Comparison of ENCODE assay signal across 9 cellular contexts in genomic region chr17:17818088-17818526, GRCh38. TPM values are rescaled to one million over a fixed set of nuclear protein-coding genes. Genes with fewer than 3 reads are reported as not detected.
DNase-seq lines count a peak whose midpoint lies in the region; ATAC-seq, FAIRE-seq and TF ChIP-seq lines count a peak whose summit lies in the region.
"Had no signal": no experiment of that assay in that cellular context is flagged by ENCODE, and none has a peak within 500 bp of the region (broad histone marks: within the 10 kb centered on the region; RNA-seq: fewer than 3 reads in every experiment).

No MANE protein-coding gene starts in this region.

- ATAC-seq in K562: peak; percentile 76
- ATAC-seq in activated CD8-positive, alpha-beta T cell treated with anti-CD3 and anti-CD28 coated beads for 36 hours: no peak

- H3K4me1 ChIP-seq in K562 (replicated peaks in 1 of 2; ENCODE audit: control insufficient read depth in 2 of 2, insufficient read depth in 2 of 2, low read length in 2 of 2) (peaks cover 49 to 94% of the 10 kb centered on the region in 2 experiments), mesendoderm (ENCODE audit: control insufficient read depth, low read depth, low read length) (peaks cover 5% of the 10 kb centered on the region)

- intact Hi-C loops in K562 (cut with micrococcal nuclease): no loop called here
- intact Hi-C loops in activated CD8-positive, alpha-beta T cell treated with anti-CD3 and anti-CD28 coated beads for 36 hours (cut with micrococcal nuclease): loop anchor here (5.0 kb wide), 1 partner anchor 34 kb away; no protein-coding TSS in a partner anchor

- no peak for TF ChIP-seq EP300 in K562 (IDR thresholded peaks at IDR 0.05; ENCODE audit: low read length)

- no peak overlapping the region for H2BK120ac ChIP-seq in mesendoderm (ENCODE audit: low read depth, low read length)

- DNase-seq in D341Med (ENCODE audit: low spot score) (peak; percentile 57), HEK293T (ENCODE audit: extremely low spot score) (peak; percentile 60), K562 (ENCODE audit: extremely low read depth in 1 of 4, low spot score in 3 of 4) (peak; percentile 65 to 78 (median 72)), mesendoderm (peak; percentile 38), OCI-M1 (lab: John Stamatoyannopoulos, UW) (no peak), chondrocyte (ENCODE audit: low spot score) (no peak)
- no peak for DNase-seq in activated CD8-positive, alpha-beta T cell treated with anti-CD3 and anti-CD28 coated beads for 36 hours
- DNase-seq: activated naive CD4-positive, alpha-beta T cell treated with anti-CD3 and anti-CD28 coated beads, Interleukin-2, amount 50 U/mL, for 16 hours had no signal

- CTCF ChIA-PET in HEK293T (lab: Yijun Ruan, JAX) (no interaction called here), K562 (lab: Yijun Ruan, JAX; ENCODE audit: low intra/inter-chr PET ratio) (no interaction called here)
- CTCF ChIA-PET in activated CD8-positive, alpha-beta T cell treated with anti-CD3 and anti-CD28 coated beads for 36 hours (lab: Charles Lee): interaction anchor here (1.0 kb wide), 1 partner anchor 42 kb away, joined by 5 read pairs; no protein-coding TSS in a partner anchor

- no peak overlapping the region for H3K4me3 Mint-ChIP-seq in activated CD8-positive, alpha-beta T cell treated with anti-CD3 and anti-CD28 coated beads for 36 hours
- H3K4me3 Mint-ChIP-seq in chondrocyte (ENCODE audit: unreplicated experiment): no peak overlapping the region

- peaks cover 48% of the 10 kb centered on the region for H3K4me1 Mint-ChIP-seq in activated CD8-positive, alpha-beta T cell treated with anti-CD3 and anti-CD28 coated beads for 36 hours (ENCODE audit: low read depth)
- H3K4me1 Mint-ChIP-seq in chondrocyte (ENCODE audit: low read depth): peaks cover 20% of the 10 kb centered on the region

- peaks cover 60% of the 10 kb centered on the region for H3K79me2 ChIP-seq in K562 (ENCODE audit: control insufficient read depth, insufficient read depth, low read length)
- peaks cover 18% of the 10 kb centered on the region for H3K79me2 ChIP-seq in mesendoderm (ENCODE audit: control insufficient read depth, insufficient read depth, low read length)

- H3K27ac ChIP-seq in K562 (ENCODE audit: extremely low read depth, low read depth, low read length): no peak overlapping the region
- no peak overlapping the region for H3K27ac ChIP-seq in mesendoderm (ENCODE audit: low read depth, low read length)

- BruUV-seq in K562 (replicated peaks; lab: Mats Ljungman, UMichigan): no TSS peak

- H3K4me2 ChIP-seq in K562 (ENCODE audit: insufficient read depth, low read length): no peak overlapping the region
- no peak overlapping the region for H3K4me2 ChIP-seq in mesendoderm (ENCODE audit: low read length)

- H2BK15ac ChIP-seq in mesendoderm (replicated peaks; ENCODE audit: low read depth): no peak overlapping the region

- no peak overlapping the region for H3K27ac Mint-ChIP-seq in activated CD8-positive, alpha-beta T cell treated with anti-CD3 and anti-CD28 coated beads for 36 hours
- no peak overlapping the region for H3K27ac Mint-ChIP-seq in chondrocyte (ENCODE audit: unreplicated experiment)

- no peaks in the 10 kb centered on the region for H3K9me3 ChIP-seq in K562 (replicated peaks; ENCODE audit: control insufficient read depth, insufficient read depth, low read depth, low read length)

- peaks cover 97% of the 10 kb centered on the region; the same call in 2 of the 3 replicates for H3K36me3 ChIP-seq in K562 (ENCODE audit: control insufficient read depth, insufficient read depth, low read length)
- peaks cover 14% of the 10 kb centered on the region for H3K36me3 ChIP-seq in mesendoderm (ENCODE audit: control insufficient read depth, insufficient read depth, low read length)

- H3K4me3 ChIP-seq in K562 (no peak overlapping the region), mesendoderm (ENCODE audit: low read length) (no peak overlapping the region)
- H3K4me3 ChIP-seq: SK-N-MC had no signal

- peaks cover 58% of the 10 kb centered on the region for H3K36me3 Mint-ChIP-seq in activated CD8-positive, alpha-beta T cell treated with anti-CD3 and anti-CD28 coated beads for 36 hours (ENCODE audit: low read depth)
- H3K36me3 Mint-ChIP-seq in chondrocyte (ENCODE audit: low read depth): peaks cover 2% of the 10 kb centered on the region

- H3K4ac ChIP-seq in mesendoderm (ENCODE audit: low read depth, low read length): no peak overlapping the region

- no peak overlapping the region for H2AK5ac ChIP-seq in mesendoderm (ENCODE audit: low read length)

- H2BK5ac ChIP-seq in mesendoderm (ENCODE audit: low read length): no peak overlapping the region

- H3K56ac ChIP-seq in mesendoderm (ENCODE audit: low read length): no peak overlapping the region

- no peak overlapping the region for H3K23ac ChIP-seq in mesendoderm (ENCODE audit: low read length)

- TF ChIP-seq RAD21 in K562 (CRISPR knock-in tag; conservative IDR thresholded peaks at IDR 0.05 in 1 of 2, IDR thresholded peaks at IDR 0.05 in 1 of 2): no peak

- H3K9me1 ChIP-seq in K562 (ENCODE audit: control insufficient read depth, insufficient read depth, low read length): peaks cover 4% of the 10 kb centered on the region

- H3K18ac ChIP-seq in mesendoderm (ENCODE audit: low read length): no peak overlapping the region

- H3K9ac ChIP-seq in K562 (ENCODE audit: insufficient read depth in 1 of 2, low read depth in 2 of 2, low read length in 2 of 2) (peak overlapping the region in 1 of 2 experiments; percentile 84; a peak in 2 of 4 replicates), mesendoderm (ENCODE audit: low read length) (no peak overlapping the region)

- 65% methylated on average over 5 of the region's 10 CpGs for WGBS in K562 (ENCODE audit: insufficient coverage, low coverage, missing lambda C conversion rate)
- no CpG with 5 or more reads among the region's 10 CpGs for WGBS in mesendoderm (ENCODE audit: extremely low coverage, insufficient coverage, low lambda C conversion rate)

- POLR2A ChIA-PET in HEK293T (lab: Yijun Ruan, JAX) (interaction anchor here (0.9 to 24.8 kb wide), 5 partner anchors 9 to 136 kb away, joined by 3 to 369 read pairs (median 3); partner anchors contain the start of gene SREBF1), K562 (lab: Yijun Ruan, JAX) (interaction anchor here (0.7 to 1.4 kb wide), 10 partner anchors 8 to 40 kb away, joined by 3 to 6 read pairs (median 4); no protein-coding TSS in a partner anchor)
- POLR2A ChIA-PET in activated CD8-positive, alpha-beta T cell treated with anti-CD3 and anti-CD28 coated beads for 36 hours (lab: Charles Lee): interaction anchor here (0.9 to 22.2 kb wide), 6 partner anchors 9 to 136 kb away, joined by 3 to 617 read pairs (median 6); partner anchors contain the start of gene SREBF1

- H3K27me3 Mint-ChIP-seq in activated CD8-positive, alpha-beta T cell treated with anti-CD3 and anti-CD28 coated beads for 36 hours: no peaks in the 10 kb centered on the region
- H3K27me3 Mint-ChIP-seq in chondrocyte (ENCODE audit: low read depth): no peaks in the 10 kb centered on the region

- peak; percentile 38 for TF ChIP-seq POLR2A in K562 (conservative IDR thresholded peaks at IDR 0.05)

- FAIRE-seq in K562 (lab: Jason Lieb, UNC): peak; percentile 32

- H3K9me3 Mint-ChIP-seq in activated CD8-positive, alpha-beta T cell treated with anti-CD3 and anti-CD28 coated beads for 36 hours: no peaks in the 10 kb centered on the region
- no peaks in the 10 kb centered on the region for H3K9me3 Mint-ChIP-seq in chondrocyte (ENCODE audit: low read depth)

- no peak overlapping the region for H4K8ac ChIP-seq in mesendoderm (ENCODE audit: low read depth, low read length)

- in situ Hi-C loops in K562 (cut with MboI): loop anchor here (5.0 kb wide), 1 partner anchor 39 kb away; no protein-coding TSS in a partner anchor

- H4K20me1 ChIP-seq in K562 (replicated peaks; ENCODE audit: control insufficient read depth, insufficient read depth, low read length): peaks cover 51% of the 10 kb centered on the region

- H2AFZ ChIP-seq in K562 (ENCODE audit: low read depth, low read length): no peak overlapping the region

- peaks cover 23% of the 10 kb centered on the region for H3K79me1 ChIP-seq in mesendoderm (ENCODE audit: low read length)

- no peaks in the 10 kb centered on the region for H3K27me3 ChIP-seq in K562 (ENCODE audit: control insufficient read depth in 2 of 2, insufficient read depth in 2 of 2, low read length in 2 of 2)
- no peaks in the 10 kb centered on the region for H3K27me3 ChIP-seq in mesendoderm (ENCODE audit: insufficient read depth, low read length, poor library complexity)

- no peak for TF ChIP-seq CTCF in K562 (IDR thresholded peaks at IDR 0.05 in 2 of 3, conservative IDR thresholded peaks at IDR 0.05 in 1 of 3; ENCODE audit: insufficient read depth in 2 of 3, low read depth in 1 of 3, low read length in 3 of 3)
- no peak for TF ChIP-seq CTCF in activated CD8-positive, alpha-beta T cell treated with anti-CD3 and anti-CD28 coated beads for 36 hours (IDR thresholded peaks at IDR 0.05)
- no peak for TF ChIP-seq CTCF in chondrocyte (IDR thresholded peaks at IDR 0.05)

- H4K5ac ChIP-seq in mesendoderm (ENCODE audit: low read length): no peak overlapping the region

TF ChIP-seq in HEK293T, 16 proteins besides CTCF, POLR2A, EP300 and RAD21 (continues in another document):
- TF ChIP-seq FOXA1 (IDR thresholded peaks at IDR 0.05) (no peak), FOXK2 (IDR thresholded peaks at IDR 0.05) (no peak)

TF ChIP-seq in K562, 482 proteins besides CTCF, POLR2A, EP300 and RAD21 (continues in another document):
- TF ChIP-seq ZNF57 (CRISPR knock-in tag; IDR thresholded peaks at IDR 0.05): no peak

RNA-seq across cellular contexts. Expression of gene SREBF1, which starts 18.7 kb away (rescaled TPM):
- 392 and 1,233 TPM in 2 replicates for total RNA-seq in K562 (2011; cell fraction: chromatin; rRNA removed; ENCODE audit: low replicate concordance)
- 729 and 820 TPM in 2 replicates for total RNA-seq in K562 (2011; cell fraction: nucleolus; rRNA removed)
- total RNA-seq in K562 (2011; cell fraction: nucleoplasm; rRNA removed): 484 and 520 TPM in 2 replicates
- total RNA-seq in K562 (2014; rRNA removed) (69.4 and 80.7 TPM in 2 replicates), K562 (2014; rRNA removed; fragmentation: Illumina TruSeq; extraction: Trizol) (28.6 and 31.2 TPM in 2 replicates), K562 (2015; rRNA removed; fragmentation: Illumina TruSeq; extraction: Trizol) (69.5 and 69.7 TPM in 2 replicates), K562 (2021) (134 and 169 TPM in 2 replicates), chondrocyte (22.8 to 26.7 TPM (median 23.4 TPM) in 3 replicates)
- polyA plus RNA-seq in K562 (2011; rRNA removed) (35.6 and 140 TPM in 2 replicates), K562 (2014; fragmentation: Illumina TruSeq; extraction: Trizol) (98.4 and 117 TPM in 2 replicates), K562 (2014; fragmentation: Nextera tagmentation; extraction: Ambion mirVana) (1 to 10 TPM; 1.6 to 1.7 TPM), K562 (2014; rRNA removed) (90.3 and 91.1 TPM in 2 replicates)
- 54.3 and 84.0 TPM in 2 replicates for polyA plus RNA-seq in K562 (2011; cell fraction: cytosol; rRNA removed)
- polyA plus RNA-seq in K562 (2011; cell fraction: nucleus; rRNA removed): 590 and 682 TPM in 2 replicates
- 162 and 169 TPM in 2 replicates for polyA plus RNA-seq in K562 (2012)
- polyA minus RNA-seq in K562 (2011; rRNA and poly(A)+ RNA removed): 33.6 and 42.1 TPM in 2 replicates
- 133 and 177 TPM in 2 replicates for polyA minus RNA-seq in K562 (2011; cell fraction: cytosol; rRNA and poly(A)+ RNA removed)
- polyA minus RNA-seq in K562 (2011; cell fraction: nucleus; rRNA and poly(A)+ RNA removed): 150 and 229 TPM in 2 replicates
- polyA plus RNA-seq in mesendoderm (2013, experiment 1 of 2): 59.1 TPM
- polyA plus RNA-seq in mesendoderm (2013, experiment 2 of 2): 55.4 TPM
- 100 to 1,000 TPM; 103 to 116 TPM for total RNA-seq in activated CD8-positive, alpha-beta T cell treated with anti-CD3 and anti-CD28 coated beads for 36 hours

Comparison
In these comparisons a context has a peak if more than half of its experiments do, and no peak if none do; other contexts are left out.
1. DNase-seq: peak in D341Med (single experiment), HEK293T (single experiment), K562 (4 of 4) and mesendoderm (single experiment); none in OCI-M1 (single experiment), activated CD8-positive, alpha-beta T cell treated with anti-CD3 and anti-CD28 coated beads for 36 hours (single experiment) and chondrocyte (single experiment).